Comparison of ENCODE assay signal across 40 cellular contexts in genomic region chr12:102334765-102335164, GRCh38.
"Had no signal": no experiment of that assay in that cellular context is flagged by ENCODE, and none has a peak within 500 bp of the region (broad histone marks: within the 10 kb centered on the region; RNA-seq: fewer than 3 reads in every experiment).

No MANE protein-coding gene starts in this region.

- H3K27me3 Mint-ChIP-seq: brain had no signal

- H3K27me3 ChIP-seq: adrenal gland, ascending aorta, body of pancreas, brain microvascular endothelial cell, breast epithelium, cardiac muscle cell had no signal

- H3K27ac ChIP-seq: adrenal gland, ascending aorta, body of pancreas, brain microvascular endothelial cell, breast epithelium, cardiac muscle cell had no signal

- H3K27ac Mint-ChIP-seq: activated naive CD4-positive, alpha-beta T cell treated with anti-CD3 and anti-CD28 coated beads for 36 hours; activated naive CD4-positive, alpha-beta T cell treated with anti-CD3 and anti-CD28 coated beads, Interleukin-2, amount 10 ng/mL, durations not matched to agents 7 days and 5 days; activated naive CD4-positive, alpha-beta T cell treated with anti-CD3 and anti-CD28 coated beads, Interleukin-2, amount 50 U/mL, for 24 hours; activated naive CD4-positive, alpha-beta T cell treated with anti-CD3 and anti-CD28 coated beads, Interleukin-2, amount 50 U/mL, for 72 hours; activated naive CD8-positive, alpha-beta T cell; activated naive CD8-positive, alpha-beta T cell treated with anti-CD3 and anti-CD28 coated beads for 36 hours; activated naive CD8-positive, alpha-beta T cell treated with anti-CD3 and anti-CD28 coated beads, Interleukin-2, amount 10 ng/mL, durations not matched to agents 7 days and 5 days; activated naive CD8-positive, alpha-beta T cell treated with anti-CD3 and anti-CD28 coated beads, Interleukin-2, amount 50 U/mL, for 24 hours; activated T-cell treated with anti-CD3 and anti-CD28 coated beads, Interleukin-2, amount 50 U/mL, for 24 hours; activated T-cell treated with anti-CD3 and anti-CD28 coated beads, Interleukin-2, amount 50 U/mL, for 72 hours; activated T-helper 1 cell treated with anti-CD3 and anti-CD28 coated beads, Interleukin-12 subunit alpha, Interleukin-12 subunit beta, Interleukin-2, Interleukin-4 antibody, amounts not matched to agents 30 ng/mL and 10 ng/mL and 1 ng/mL, durations not matched to agents 14 hours and 24 hours and 36 hours; activated T-helper 17 cell treated with anti-CD3 and anti-CD28 coated beads, Interleukin-2, amount 50 U/mL, for 72 hours; activated T-helper 2 cell treated with anti-CD3 and anti-CD28 coated beads, Interferon-gamma antibody, Interleukin-2, Interleukin-4, amounts not matched to agents 10 μg/mL and 5 μg/mL and 100 μg/mL, durations not matched to agents 14 hours and 24 hours and 36 hours; brain had no signal

- H3K4me3 Mint-ChIP-seq: activated naive CD4-positive, alpha-beta T cell treated with anti-CD3 and anti-CD28 coated beads for 36 hours; activated naive CD4-positive, alpha-beta T cell treated with anti-CD3 and anti-CD28 coated beads, Interleukin-2, amount 10 ng/mL, durations not matched to agents 7 days and 5 days; activated naive CD4-positive, alpha-beta T cell treated with anti-CD3 and anti-CD28 coated beads, Interleukin-2, amount 50 U/mL, for 24 hours; activated naive CD8-positive, alpha-beta T cell; activated naive CD8-positive, alpha-beta T cell treated with anti-CD3 and anti-CD28 coated beads for 36 hours; activated naive CD8-positive, alpha-beta T cell treated with anti-CD3 and anti-CD28 coated beads, Interleukin-2, amount 10 ng/mL, durations not matched to agents 7 days and 5 days; activated naive CD8-positive, alpha-beta T cell treated with anti-CD3 and anti-CD28 coated beads, Interleukin-2, amount 50 U/mL, for 24 hours; activated T-cell treated with anti-CD3 and anti-CD28 coated beads, Interleukin-2, amount 50 U/mL, for 24 hours; activated T-cell treated with anti-CD3 and anti-CD28 coated beads, Interleukin-2, amount 50 U/mL, for 4 hours; activated T-cell treated with anti-CD3 and anti-CD28 coated beads, Interleukin-2, amount 50 U/mL, for 72 hours; activated T-helper 1 cell treated with anti-CD3 and anti-CD28 coated beads, Interleukin-12 subunit alpha, Interleukin-12 subunit beta, Interleukin-2, Interleukin-4 antibody, amounts not matched to agents 30 ng/mL and 10 ng/mL and 1 ng/mL, durations not matched to agents 14 hours and 24 hours and 36 hours; activated T-helper 17 cell treated with anti-CD3 and anti-CD28 coated beads, Interleukin-2, amount 50 U/mL, for 72 hours; brain; central memory CD8-positive, alpha-beta T cell had no signal

- H3K4me1 ChIP-seq: adrenal gland, ascending aorta, breast epithelium had no signal

- H3K36me3 Mint-ChIP-seq: activated naive CD4-positive, alpha-beta T cell treated with anti-CD3 and anti-CD28 coated beads, Interleukin-2, amount 10 ng/mL, durations not matched to agents 7 days and 5 days; activated naive CD8-positive, alpha-beta T cell; activated naive CD8-positive, alpha-beta T cell treated with anti-CD3 and anti-CD28 coated beads for 36 hours; activated naive CD8-positive, alpha-beta T cell treated with anti-CD3 and anti-CD28 coated beads, Interleukin-2, amount 10 ng/mL, durations not matched to agents 7 days and 5 days; brain had no signal

- FAIRE-seq: astrocyte, bronchial epithelial cell had no signal

- H3K9me3 Mint-ChIP-seq: activated naive CD4-positive, alpha-beta T cell treated with anti-CD3 and anti-CD28 coated beads, Interleukin-2, amount 10 ng/mL, durations not matched to agents 7 days and 5 days; activated naive CD8-positive, alpha-beta T cell treated with anti-CD3 and anti-CD28 coated beads for 36 hours; activated T-cell treated with anti-CD3 and anti-CD28 coated beads, Interleukin-2, amount 50 U/mL, for 24 hours had no signal

- H3K9me3 ChIP-seq: adrenal gland, ascending aorta, body of pancreas, breast epithelium had no signal

- DNase-seq: activated effector memory CD4-positive, alpha-beta T cell treated with anti-CD3 and anti-CD28 coated beads, Interleukin-2, amount 50 U/mL, for 16 hours; activated effector memory CD4-positive, alpha-beta T cell treated with Interleukin-2 at 50 U/mL for 16 hours; activated gamma-delta T cell; activated gamma-delta T cell treated with Interleukin-2 at 50 U/mL for 16 hours; activated naive CD4-positive, alpha-beta T cell; activated naive CD4-positive, alpha-beta T cell treated with anti-CD3 and anti-CD28 coated beads for 36 hours; activated naive CD4-positive, alpha-beta T cell treated with anti-CD3 and anti-CD28 coated beads, Interleukin-2, amount 10 ng/mL, durations not matched to agents 7 days and 5 days; activated naive CD4-positive, alpha-beta T cell treated with anti-CD3 and anti-CD28 coated beads, Interleukin-2, amount 50 U/mL, for 16 hours; activated naive CD4-positive, alpha-beta T cell treated with Interleukin-2 at 50 U/mL for 16 hours; activated naive CD8-positive, alpha-beta T cell treated with anti-CD3 and anti-CD28 coated beads for 36 hours; activated naive CD8-positive, alpha-beta T cell treated with anti-CD3 and anti-CD28 coated beads, Interleukin-2, amount 10 ng/mL, durations not matched to agents 7 days and 5 days; activated naive CD8-positive, alpha-beta T cell treated with anti-CD3 and anti-CD28 coated beads, Interleukin-2, amount 50 U/mL, for 24 hours; activated T-cell treated with anti-CD3 and anti-CD28 coated beads, Interleukin-2, amount 50 U/mL, for 1 hour; activated T-cell treated with anti-CD3 and anti-CD28 coated beads, Interleukin-2, amount 50 U/mL, for 24 hours; activated T-cell treated with anti-CD3 and anti-CD28 coated beads, Interleukin-2, amount 50 U/mL, for 4 hours; activated T-cell treated with anti-CD3 and anti-CD28 coated beads, Interleukin-2, amount 50 U/mL, for 48 hours; activated T-cell treated with anti-CD3 and anti-CD28 coated beads, Interleukin-2, amount 50 U/mL, for 72 hours; adrenal gland; amniotic stem cell; amygdala; anterior cingulate cortex; aorta; body of pancreas; brain microvascular endothelial cell; caudate nucleus; central memory CD4-positive, alpha-beta T cell; cerebellar nuclear complex had no signal

- ATAC-seq: activated naive CD4-positive, alpha-beta T cell treated with anti-CD3 and anti-CD28 coated beads, Interleukin-2, amount 50 U/mL, for 72 hours; activated naive CD8-positive, alpha-beta T cell treated with anti-CD3 and anti-CD28 coated beads, Interleukin-2, amount 50 U/mL, for 24 hours; activated T-cell treated with anti-CD3 and anti-CD28 coated beads, Interleukin-2, amount 50 U/mL, for 4 hours; activated T-cell treated with anti-CD3 and anti-CD28 coated beads, Interleukin-2, amount 50 U/mL, for 72 hours; activated T-helper 17 cell treated with anti-CD3 and anti-CD28 coated beads, Interleukin-2, amount 50 U/mL, for 72 hours; body of pancreas had no signal

- H3K36me3 ChIP-seq: adrenal gland, ascending aorta, brain microvascular endothelial cell, breast epithelium, cardiac muscle cell had no signal

- H3K4me1 Mint-ChIP-seq: activated naive CD4-positive, alpha-beta T cell treated with anti-CD3 and anti-CD28 coated beads, Interleukin-2, amount 10 ng/mL, durations not matched to agents 7 days and 5 days; activated naive CD4-positive, alpha-beta T cell treated with anti-CD3 and anti-CD28 coated beads, Interleukin-2, amount 50 U/mL, for 24 hours; activated naive CD8-positive, alpha-beta T cell treated with anti-CD3 and anti-CD28 coated beads for 36 hours; activated naive CD8-positive, alpha-beta T cell treated with anti-CD3 and anti-CD28 coated beads, Interleukin-2, amount 10 ng/mL, durations not matched to agents 7 days and 5 days; activated naive CD8-positive, alpha-beta T cell treated with anti-CD3 and anti-CD28 coated beads, Interleukin-2, amount 50 U/mL, for 24 hours; activated T-helper 17 cell treated with anti-CD3 and anti-CD28 coated beads, Interleukin-2, amount 50 U/mL, for 72 hours; brain; central memory CD8-positive, alpha-beta T cell had no signal

- H3K4me3 ChIP-seq: adrenal gland, ascending aorta, body of pancreas, breast epithelium, cardiac muscle cell had no signal
